21 cellular contexts compared by ENCODE assay signal in the genomic region with DNA sequence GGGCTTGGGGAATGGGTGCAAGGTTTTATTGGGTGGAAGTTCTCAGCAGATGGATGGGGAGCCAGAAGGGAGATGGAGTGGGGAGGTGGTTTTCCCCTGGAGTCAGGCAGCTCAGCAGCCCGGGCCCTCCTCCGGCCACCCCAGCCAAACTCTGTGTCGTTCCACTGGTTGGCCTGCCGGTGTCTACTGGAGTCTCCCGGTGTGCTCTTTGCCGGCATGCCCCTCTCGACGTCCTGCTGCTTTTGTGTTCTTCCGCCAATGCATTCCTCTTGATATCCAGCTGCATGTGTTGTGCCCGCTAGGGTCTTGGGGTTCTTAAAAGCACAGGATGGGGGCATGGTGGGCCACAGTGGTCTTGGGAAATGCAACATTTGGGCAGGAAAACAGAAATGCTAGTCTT.
DNase-seq lines count a peak whose midpoint lies in the region; ATAC-seq and TF ChIP-seq lines count a peak whose summit lies in the region.
"Had no signal": no experiment of that assay in that cellular context is flagged by ENCODE, and none has a peak within 500 bp of the region (broad histone marks: within the 10 kb centered on the region; RNA-seq: fewer than 3 reads in every experiment).

No MANE protein-coding gene starts in this region.

- H3K36me3 ChIP-seq in upper lobe of right lung, result peaks cover 45% of the 10 kb centered on the region
- no peaks in the 10 kb centered on the region for H3K36me3 ChIP-seq in aorta (ENCODE audit: control insufficient read depth in 1 of 2, insufficient read depth in 2 of 2, low read length in 1 of 2)

- CTCF ChIA-PET in activated CD4-positive, alpha-beta T cell treated with anti-CD3 and anti-CD28 coated beads for 36 hours (lab: Charles Lee), result no interaction called here

- ATAC-seq in activated CD4-positive, alpha-beta T cell treated with anti-CD3 and anti-CD28 coated beads for 36 hours, result no peak
- ATAC-seq in activated naive CD8-positive, alpha-beta T cell treated with anti-CD3 and anti-CD28 coated beads, Interleukin-2, amount 50 U/mL, for 24 hours, result no peak
- ATAC-seq in upper lobe of right lung (peak; percentile 26), aorta (ENCODE audit: low FRiP score) (no peak)

- intact Hi-C loops in activated CD4-positive, alpha-beta T cell treated with anti-CD3 and anti-CD28 coated beads, Interleukin-2, amount 10 ng/mL, durations not matched to agents 24 days and 14 days (cut with micrococcal nuclease), result no loop called here
- intact Hi-C loops in activated CD4-positive, alpha-beta T cell treated with anti-CD3 and anti-CD28 coated beads for 36 hours (cut with DNase I, micrococcal nuclease), result no loop called here
- intact Hi-C loops in upper lobe of right lung (cut with DNase I) (no loop called here), aorta (cut with DNase I) (no loop called here)

- H3K27me3 ChIP-seq in upper lobe of right lung (no peaks in the 10 kb centered on the region), aorta (ENCODE audit: control insufficient read depth in 1 of 2, insufficient read depth in 2 of 2, low read length in 1 of 2) (no peaks in the 10 kb centered on the region)

- H3K27me3 Mint-ChIP-seq in activated CD4-positive, alpha-beta T cell treated with anti-CD3 and anti-CD28 coated beads, Interleukin-2, amount 10 ng/mL, durations not matched to agents 24 days and 14 days, result no peaks in the 10 kb centered on the region
- H3K27me3 Mint-ChIP-seq in activated CD4-positive, alpha-beta T cell treated with anti-CD3 and anti-CD28 coated beads for 36 hours, result no peaks in the 10 kb centered on the region
- H3K27me3 Mint-ChIP-seq in activated naive CD8-positive, alpha-beta T cell treated with anti-CD3 and anti-CD28 coated beads for 36 hours, result no peaks in the 10 kb centered on the region
- H3K27me3 Mint-ChIP-seq in activated naive CD8-positive, alpha-beta T cell treated with anti-CD3 and anti-CD28 coated beads, Interleukin-2, amount 50 U/mL, for 24 hours, result no peaks in the 10 kb centered on the region
- peaks cover 2% of the 10 kb centered on the region for H3K27me3 Mint-ChIP-seq in endothelial cell (ENCODE audit: unreplicated experiment)
- no peaks in the 10 kb centered on the region for H3K27me3 Mint-ChIP-seq in activated T-cell treated with anti-CD3 and anti-CD28 coated beads, Interleukin-2, amount 50 U/mL, for 24 hours
- H3K27me3 Mint-ChIP-seq: IgD-negative memory B cell had no signal

- H3K9me3 Mint-ChIP-seq in activated CD4-positive, alpha-beta T cell treated with anti-CD3 and anti-CD28 coated beads, Interleukin-2, amount 10 ng/mL, durations not matched to agents 24 days and 14 days, result no peaks in the 10 kb centered on the region
- no peaks in the 10 kb centered on the region for H3K9me3 Mint-ChIP-seq in activated CD4-positive, alpha-beta T cell treated with anti-CD3 and anti-CD28 coated beads for 36 hours (ENCODE audit: low read depth)
- no peaks in the 10 kb centered on the region for H3K9me3 Mint-ChIP-seq in activated naive CD8-positive, alpha-beta T cell treated with anti-CD3 and anti-CD28 coated beads for 36 hours
- H3K9me3 Mint-ChIP-seq in activated naive CD8-positive, alpha-beta T cell treated with anti-CD3 and anti-CD28 coated beads, Interleukin-2, amount 50 U/mL, for 24 hours, result no peaks in the 10 kb centered on the region
- H3K9me3 Mint-ChIP-seq in endothelial cell (ENCODE audit: unreplicated experiment), result no peaks in the 10 kb centered on the region
- H3K9me3 Mint-ChIP-seq in activated T-cell treated with anti-CD3 and anti-CD28 coated beads, Interleukin-2, amount 50 U/mL, for 24 hours, result no peaks in the 10 kb centered on the region
- H3K9me3 Mint-ChIP-seq: HFFc6, IgD-negative memory B cell had no signal

- H3K4me3 ChIP-seq in upper lobe of right lung (no peak overlapping the region), aorta (ENCODE audit: low read length in 2 of 2) (no peak overlapping the region)
- H3K4me3 ChIP-seq: HAP-1 had no signal

- WGBS in aorta, 2 donors, result 93 to 96% methylated on average over 10 of the region's 10 CpGs

- H3K27ac ChIP-seq in upper lobe of right lung (no peak overlapping the region), aorta (ENCODE audit: low read depth in 1 of 2, low read length in 2 of 2) (no peak overlapping the region)
- H3K27ac ChIP-seq: KMS-11 had no signal

- H3K4me1 Mint-ChIP-seq in activated CD4-positive, alpha-beta T cell treated with anti-CD3 and anti-CD28 coated beads, Interleukin-2, amount 10 ng/mL, durations not matched to agents 24 days and 14 days, result peaks cover 10% of the 10 kb centered on the region
- no peaks in the 10 kb centered on the region for H3K4me1 Mint-ChIP-seq in activated CD4-positive, alpha-beta T cell treated with anti-CD3 and anti-CD28 coated beads for 36 hours
- peaks cover 1% of the 10 kb centered on the region for H3K4me1 Mint-ChIP-seq in activated naive CD8-positive, alpha-beta T cell treated with anti-CD3 and anti-CD28 coated beads for 36 hours
- H3K4me1 Mint-ChIP-seq in activated naive CD8-positive, alpha-beta T cell treated with anti-CD3 and anti-CD28 coated beads, Interleukin-2, amount 50 U/mL, for 24 hours, result peaks cover 2% of the 10 kb centered on the region
- H3K4me1 Mint-ChIP-seq in endothelial cell (ENCODE audit: unreplicated experiment), result peaks cover 10% of the 10 kb centered on the region
- H3K4me1 Mint-ChIP-seq in activated T-cell treated with anti-CD3 and anti-CD28 coated beads, Interleukin-2, amount 50 U/mL, for 24 hours (ENCODE audit: low read depth), result no peaks in the 10 kb centered on the region

- H3K36me3 Mint-ChIP-seq in activated CD4-positive, alpha-beta T cell treated with anti-CD3 and anti-CD28 coated beads, Interleukin-2, amount 10 ng/mL, durations not matched to agents 24 days and 14 days (ENCODE audit: low read depth), result peaks cover 31% of the 10 kb centered on the region
- peaks cover 25% of the 10 kb centered on the region for H3K36me3 Mint-ChIP-seq in activated CD4-positive, alpha-beta T cell treated with anti-CD3 and anti-CD28 coated beads for 36 hours (ENCODE audit: low read depth)
- H3K36me3 Mint-ChIP-seq in activated naive CD8-positive, alpha-beta T cell treated with anti-CD3 and anti-CD28 coated beads for 36 hours, result peaks cover 22% of the 10 kb centered on the region
- H3K36me3 Mint-ChIP-seq in activated naive CD8-positive, alpha-beta T cell treated with anti-CD3 and anti-CD28 coated beads, Interleukin-2, amount 50 U/mL, for 24 hours (ENCODE audit: low read depth), result peaks cover 29% of the 10 kb centered on the region
- peaks cover 25% of the 10 kb centered on the region for H3K36me3 Mint-ChIP-seq in endothelial cell (ENCODE audit: low read depth, unreplicated experiment)
- H3K36me3 Mint-ChIP-seq in activated T-cell treated with anti-CD3 and anti-CD28 coated beads, Interleukin-2, amount 50 U/mL, for 24 hours (ENCODE audit: low read depth), result peaks cover 55% of the 10 kb centered on the region

- H3K9me3 ChIP-seq in upper lobe of right lung (no peaks in the 10 kb centered on the region), aorta (ENCODE audit: control insufficient read depth, low read length) (no peaks in the 10 kb centered on the region)
- H3K9me3 ChIP-seq: HAP-1 had no signal

- no peak overlapping the region for H3K27ac Mint-ChIP-seq in activated CD4-positive, alpha-beta T cell treated with anti-CD3 and anti-CD28 coated beads, Interleukin-2, amount 10 ng/mL, durations not matched to agents 24 days and 14 days
- H3K27ac Mint-ChIP-seq in activated CD4-positive, alpha-beta T cell treated with anti-CD3 and anti-CD28 coated beads for 36 hours, result no peak overlapping the region
- H3K27ac Mint-ChIP-seq in activated naive CD8-positive, alpha-beta T cell treated with anti-CD3 and anti-CD28 coated beads for 36 hours, result peak overlapping the region; percentile 26
- no peak overlapping the region for H3K27ac Mint-ChIP-seq in activated naive CD8-positive, alpha-beta T cell treated with anti-CD3 and anti-CD28 coated beads, Interleukin-2, amount 50 U/mL, for 24 hours
- H3K27ac Mint-ChIP-seq in endothelial cell (ENCODE audit: unreplicated experiment), result no peak overlapping the region
- H3K27ac Mint-ChIP-seq in activated T-cell treated with anti-CD3 and anti-CD28 coated beads, Interleukin-2, amount 50 U/mL, for 24 hours, result no peak overlapping the region
- H3K27ac Mint-ChIP-seq: HFFc6, IgD-negative memory B cell had no signal

- TF ChIP-seq CTCF in endothelial cell (IDR thresholded peaks at IDR 0.05; ENCODE audit: unreplicated experiment) (no peak), upper lobe of right lung (IDR thresholded peaks at IDR 0.05) (no peak)

- no peak overlapping the region for H3K4me3 Mint-ChIP-seq in activated CD4-positive, alpha-beta T cell treated with anti-CD3 and anti-CD28 coated beads, Interleukin-2, amount 10 ng/mL, durations not matched to agents 24 days and 14 days
- no peak overlapping the region for H3K4me3 Mint-ChIP-seq in activated CD4-positive, alpha-beta T cell treated with anti-CD3 and anti-CD28 coated beads for 36 hours
- no peak overlapping the region for H3K4me3 Mint-ChIP-seq in activated naive CD8-positive, alpha-beta T cell treated with anti-CD3 and anti-CD28 coated beads for 36 hours
- no peak overlapping the region for H3K4me3 Mint-ChIP-seq in activated naive CD8-positive, alpha-beta T cell treated with anti-CD3 and anti-CD28 coated beads, Interleukin-2, amount 50 U/mL, for 24 hours
- H3K4me3 Mint-ChIP-seq in endothelial cell (ENCODE audit: unreplicated experiment), result peak overlapping the region; percentile 42
- no peak overlapping the region for H3K4me3 Mint-ChIP-seq in activated T-cell treated with anti-CD3 and anti-CD28 coated beads, Interleukin-2, amount 50 U/mL, for 24 hours
- H3K4me3 Mint-ChIP-seq: HFFc6, IgD-negative memory B cell had no signal

- peak; percentile 48 for DNase-seq in activated CD4-positive, alpha-beta T cell treated with anti-CD3 and anti-CD28 coated beads, Interleukin-2, amount 10 ng/mL, durations not matched to agents 24 days and 14 days
- DNase-seq in activated CD4-positive, alpha-beta T cell treated with anti-CD3 and anti-CD28 coated beads for 36 hours, result no peak
- no peak for DNase-seq in activated naive CD8-positive, alpha-beta T cell treated with anti-CD3 and anti-CD28 coated beads for 36 hours
- no peak for DNase-seq in activated naive CD8-positive, alpha-beta T cell treated with anti-CD3 and anti-CD28 coated beads, Interleukin-2, amount 50 U/mL, for 24 hours
- DNase-seq in endothelial cell (ENCODE audit: low spot score) (no peak), upper lobe of right lung (no peak), aorta (no peak)
- no peak for DNase-seq in activated T-cell treated with anti-CD3 and anti-CD28 coated beads, Interleukin-2, amount 50 U/mL, for 24 hours
- DNase-seq: DMS153; DND-41; HFFc6; MM.1S; NCI-H2029; NCI-H446 treated with DMSO at 0.1 percent for 48 hours; NCI-H526; NCI-H82; NK-92 treated with Interleukin-12 subunit alpha and Interleukin-12 subunit beta, amount 100 ng/mL, for 24 hours; PC-3 had no signal

- H3K4me1 ChIP-seq in upper lobe of right lung (no peaks in the 10 kb centered on the region), aorta (ENCODE audit: control insufficient read depth in 1 of 2, insufficient read depth in 2 of 2, low read length in 2 of 2) (no peaks in the 10 kb centered on the region)

- POLR2A ChIA-PET in activated CD4-positive, alpha-beta T cell treated with anti-CD3 and anti-CD28 coated beads for 36 hours (lab: Charles Lee), result no interaction called here
